In the genomic region with DNA sequence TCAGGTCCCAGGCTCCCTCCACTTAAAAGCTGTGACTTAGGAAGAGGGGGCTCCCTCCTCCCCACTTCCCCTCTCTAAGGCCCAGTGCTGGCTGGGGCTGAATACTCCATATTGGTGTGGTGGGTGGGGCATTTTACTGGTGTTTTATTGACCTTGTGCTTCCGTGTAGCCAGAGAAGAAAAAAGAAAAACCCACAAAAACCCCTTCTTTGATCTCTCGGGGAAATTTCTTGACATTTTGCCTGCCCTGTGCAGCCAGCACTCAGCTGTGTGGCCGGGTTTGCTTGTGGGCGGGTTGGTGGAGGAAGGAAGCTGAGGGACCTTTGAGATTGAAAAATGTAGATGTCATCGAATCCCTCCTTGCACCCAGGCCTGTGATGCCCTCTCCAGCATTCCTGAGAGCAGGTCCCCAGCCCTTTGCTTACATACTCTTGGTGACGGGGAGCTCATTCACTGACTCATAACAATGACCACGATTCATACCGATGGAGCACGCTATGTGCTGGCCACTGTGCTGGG, we compare ENCODE assay signal across 10 cellular contexts. TPM values are rescaled to one million over a fixed set of nuclear protein-coding genes. Genes with fewer than 3 reads are reported as not detected.
DNase-seq lines count a peak whose midpoint lies in the region; ATAC-seq and TF ChIP-seq lines count a peak whose summit lies in the region.
"Had no signal": no experiment of that assay in that cellular context is flagged by ENCODE, and none has a peak within 500 bp of the region (broad histone marks: within the 10 kb centered on the region; RNA-seq: fewer than 3 reads in every experiment).

No MANE protein-coding gene starts in this region.

- TF ChIP-seq CTCF in GM10248 (IDR thresholded peaks at IDR 0.05; ENCODE audit: control extremely low read depth, extremely low read depth, low read depth, missing control alignments) (no peak), foreskin fibroblast (IDR thresholded peaks at IDR 0.05; ENCODE audit: low read depth, low read length) (no peak), heart left ventricle (IDR thresholded peaks at IDR 0.05) (no peak)

- CTCF ChIA-PET in GM10248 (lab: Yijun Ruan, JAX) = interaction anchor here (0.9 to 3.3 kb wide), 9 partner anchors 8 to 37 kb away, joined by 3 to 36 read pairs (median 4); no protein-coding TSS in a partner anchor

- no peaks in the 10 kb centered on the region for H3K27me3 ChIP-seq in heart left ventricle

- no peak for TF ChIP-seq POLR2A in heart left ventricle (IDR thresholded peaks at IDR 0.05)

- H3K27ac ChIP-seq in heart left ventricle = peak overlapping the region in 1 of 12 donors; percentile 60

- no peaks in the 10 kb centered on the region for H3K36me3 ChIP-seq in heart left ventricle

- intact Hi-C loops in left colon (cut with DNase I, micrococcal nuclease) (no loop called here), heart left ventricle (cut with DNase I) (no loop called here)

- H3K9me3 ChIP-seq in heart left ventricle = peaks cover 0 to 14% (median 2%) of the 10 kb centered on the region in 12 donors

- POLR2A ChIA-PET in GM10248 (lab: Yijun Ruan, JAX) = interaction anchor here (0.6 to 1.5 kb wide), 4 partner anchors 10 to 179 kb away, joined by 3 to 7 read pairs (median 4); no protein-coding TSS in a partner anchor

- DNase-seq in GM10248 (ENCODE audit: extremely low spot score) (peak; percentile 81), left colon (no peak), iPS-NIHi7 (ENCODE audit: extremely low spot score) (no peak), hypothalamus (lab: John Stamatoyannopoulos, UW) (no peak), foreskin fibroblast (no peak), heart left ventricle (no peak)
- peak; percentile 25 for DNase-seq in activated CD4-positive, alpha-beta T cell treated with anti-CD3 and anti-CD28 coated beads, Interleukin-2, amount 50 U/mL, for 1 hour
- DNase-seq: NCI-H1105 had no signal

- peaks cover 0 to 16% (median 0%) of the 10 kb centered on the region in 12 donors for H3K4me1 ChIP-seq in heart left ventricle

- WGBS in heart left ventricle, 4 donors = 66 to 70% (median 67%) methylated on average over 9 of the region's 9 CpGs

- peak; percentile 65 for ATAC-seq in HG02981 (IDR thresholded peaks at IDR 0.05; ENCODE audit: unreplicated experiment)
- ATAC-seq in left colon = peak; percentile 53
- ATAC-seq in heart left ventricle = no peak
- ATAC-seq: sciatic nerve had no signal

- H3K4me3 ChIP-seq in foreskin fibroblast (ENCODE audit: low read depth in 1 of 2, low read length in 2 of 2) = no peak overlapping the region
- no peak overlapping the region for H3K4me3 ChIP-seq in heart left ventricle

RNA-seq across cellular contexts. Expression of gene TNFRSF8, which starts 24.8 kb away (rescaled TPM):
- under 1 TPM; 0.15 to 0.25 TPM for total RNA-seq in left colon
- 1 to 10 TPM in 2 of 9 donors, under 1 TPM in 7; 0.51 to 4.5 (median 0.75) TPM for total RNA-seq in heart left ventricle
- 1 to 10 TPM in 1 of 2 donors, under 1 TPM in 1; 1.00 to 1.1 TPM for polyA plus RNA-seq in heart left ventricle

Comparison
In these comparisons a context has a peak if more than half of its experiments do, and no peak if none do; other contexts are left out.
1. DNase-seq: peak in GM10248 (single experiment) and activated CD4-positive, alpha-beta T cell treated with anti-CD3 and anti-CD28 coated beads, Interleukin-2, amount 50 U/mL, for 1 hour (single experiment); none in left colon (0 of 2), iPS-NIHi7 (single experiment), hypothalamus (0 of 51), foreskin fibroblast (0 of 2) and heart left ventricle (0 of 5).
2. ATAC-seq: peak in HG02981 (single experiment) and left colon (single experiment); none in heart left ventricle (0 of 4).